Comparison of ENCODE assay signal across 24 cellular contexts in genomic region chr21:40487406-40487805, GRCh38.
"Had no signal": no experiment of that assay in that cellular context is flagged by ENCODE, and none has a peak within 500 bp of the region (broad histone marks: within the 10 kb centered on the region; RNA-seq: fewer than 3 reads in every experiment).

No MANE protein-coding gene starts in this region.

- DNase-seq: effector memory CD4-positive, alpha-beta T cell; esophagus squamous epithelium; foreskin fibroblast; glutamatergic neuron; immature natural killer cell; left ventricle myocardium inferior; lower lobe of right lung; midbrain; psoas muscle; retina; stimulated activated CD4-positive, alpha-beta T cell treated with anti-CD3 and anti-CD28 coated beads, Interleukin-2, amount 100 ng/mL, for 24 hours; stimulated activated CD4-positive, alpha-beta T cell treated with anti-CD3 and anti-CD28 coated beads, Interleukin-4, amount 100 ng/mL, for 4 hours; stimulated activated naive B cell treated with anti-CD40 and anti-IgM and Interleukin-4, amounts not matched to agents 10 μg/mL and 1 μg/mL and 100 μg/mL, for 72 hours; stimulated activated naive CD8-positive, alpha-beta T cell treated with anti-CD3 and anti-CD28 coated beads, Interleukin-15, amount 100 ng/mL, for 72 hours; testis; upper lobe of right lung had no signal

- ATAC-seq: gastroesophageal sphincter; lower lobe of right lung; natural killer cell treated with Interleukin-12 subunit alpha and Interleukin-12 subunit beta and Interleukin-15 and Interleukin-18, amount 100 ng/mL, for 72 hours; psoas muscle; sciatic nerve; stimulated activated naive B cell treated with anti-CD40 and anti-IgM and Interleukin-4, amounts not matched to agents 10 μg/mL and 1 μg/mL and 100 μg/mL, for 72 hours; stimulated activated naive CD8-positive, alpha-beta T cell treated with anti-CD3 and anti-CD28 coated beads, Interleukin-15, amount 100 ng/mL, for 72 hours; upper lobe of right lung had no signal

- H3K9ac ChIP-seq: parathyroid adenoma had no signal

- H2AFZ ChIP-seq: parathyroid adenoma had no signal

- H3K36me3 Mint-ChIP-seq: memory B cell; natural killer cell treated with Interleukin-12 subunit alpha and Interleukin-12 subunit beta and Interleukin-15 and Interleukin-18, amount 100 ng/mL, for 72 hours had no signal

- H3K27ac ChIP-seq: epithelial cell of prostate, esophagus squamous epithelium, gastroesophageal sphincter, left ventricle myocardium inferior, lower lobe of right lung, parathyroid adenoma, psoas muscle, testis, tibial nerve, upper lobe of right lung, vagina had no signal

- H3K36me3 ChIP-seq: esophagus squamous epithelium, gastroesophageal sphincter, left ventricle myocardium inferior, lower lobe of right lung, tibial nerve, upper lobe of right lung, vagina had no signal

- H3K79me2 ChIP-seq: parathyroid adenoma had no signal

- H3K9me3 ChIP-seq: esophagus squamous epithelium, lower lobe of right lung, psoas muscle, testis, upper lobe of right lung, vagina had no signal

- H3K27me3 Mint-ChIP-seq: memory B cell; natural killer cell treated with Interleukin-12 subunit alpha and Interleukin-12 subunit beta and Interleukin-15 and Interleukin-18, amount 100 ng/mL, for 72 hours; stimulated activated naive B cell treated with anti-CD40 and anti-IgM and Interleukin-4, amounts not matched to agents 10 μg/mL and 1 μg/mL and 100 μg/mL, for 72 hours; stimulated activated naive CD8-positive, alpha-beta T cell treated with anti-CD3 and anti-CD28 coated beads, Interleukin-15, amount 100 ng/mL, for 72 hours had no signal

- H3K4me3 ChIP-seq: esophagus squamous epithelium, gastroesophageal sphincter, left ventricle myocardium inferior, lower lobe of right lung, psoas muscle, testis, tibial nerve, upper lobe of right lung, vagina had no signal

- H3K4me1 ChIP-seq: esophagus squamous epithelium, gastroesophageal sphincter, left ventricle myocardium inferior, lower lobe of right lung, parathyroid adenoma, psoas muscle, testis, upper lobe of right lung, vagina had no signal

- H3K4me3 Mint-ChIP-seq: immature natural killer cell; memory B cell; natural killer cell treated with Interleukin-12 subunit alpha and Interleukin-12 subunit beta and Interleukin-15 and Interleukin-18, amount 100 ng/mL, for 72 hours; stimulated activated naive B cell treated with anti-CD40 and anti-IgM and Interleukin-4, amounts not matched to agents 10 μg/mL and 1 μg/mL and 100 μg/mL, for 72 hours; stimulated activated naive CD8-positive, alpha-beta T cell treated with anti-CD3 and anti-CD28 coated beads, Interleukin-15, amount 100 ng/mL, for 72 hours had no signal

- H3K4me1 Mint-ChIP-seq: immature natural killer cell; memory B cell; stimulated activated naive B cell treated with anti-CD40 and anti-IgM and Interleukin-4, amounts not matched to agents 10 μg/mL and 1 μg/mL and 100 μg/mL, for 72 hours; stimulated activated naive CD8-positive, alpha-beta T cell treated with anti-CD3 and anti-CD28 coated beads, Interleukin-15, amount 100 ng/mL, for 72 hours had no signal

- H3K27me3 ChIP-seq: esophagus squamous epithelium, gastroesophageal sphincter, testis, tibial nerve, upper lobe of right lung, vagina had no signal

- H3K27ac Mint-ChIP-seq: immature natural killer cell; memory B cell; natural killer cell treated with Interleukin-12 subunit alpha and Interleukin-12 subunit beta and Interleukin-15 and Interleukin-18, amount 100 ng/mL, for 72 hours; stimulated activated naive B cell treated with anti-CD40 and anti-IgM and Interleukin-4, amounts not matched to agents 10 μg/mL and 1 μg/mL and 100 μg/mL, for 72 hours had no signal
